ENCODE assay signal across 12 cellular contexts in the genomic region with DNA sequence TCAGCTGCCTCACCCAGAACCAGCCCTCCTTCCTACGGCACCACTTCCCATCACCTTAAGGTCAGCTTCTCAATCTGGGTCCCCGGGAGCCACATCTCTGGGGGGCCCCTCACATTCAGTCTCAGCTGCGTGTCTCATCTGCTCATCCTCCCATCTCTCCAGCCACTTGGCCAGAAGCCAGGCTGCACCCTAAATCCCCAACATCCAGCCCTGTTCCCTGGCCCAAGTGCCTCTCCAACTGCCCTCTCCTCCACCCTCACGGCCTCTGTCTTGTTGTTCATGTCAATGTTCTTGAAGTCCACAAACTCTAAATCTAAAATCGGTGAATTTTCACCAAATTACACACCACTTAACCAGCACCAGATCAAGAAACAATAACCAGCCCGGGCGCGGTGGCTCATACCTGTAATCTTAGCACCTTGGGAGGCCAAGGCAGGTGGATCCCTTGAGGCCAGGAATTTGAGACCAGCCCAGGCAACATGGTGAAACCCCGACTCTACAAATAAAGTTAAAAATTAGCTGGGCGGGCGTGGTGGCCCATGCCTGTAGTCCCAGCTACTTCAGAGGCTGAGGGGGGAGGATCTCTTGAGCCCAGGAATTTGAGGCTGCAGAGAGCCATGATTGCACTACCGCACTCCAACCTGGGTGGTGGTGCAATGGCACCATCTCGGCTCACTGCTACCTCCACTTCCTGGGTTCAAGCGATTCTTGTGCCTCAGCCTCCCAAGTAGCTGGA. TPM values are rescaled to one million over a fixed set of nuclear protein-coding genes. Genes with fewer than 3 reads are reported as not detected.
A peak's percentile ranks its signal among the peaks of the same experiment; 100 is the strongest.
DNase-seq lines count a peak whose midpoint lies in the region; ATAC-seq and TF ChIP-seq lines count a peak whose summit lies in the region.
"Had no signal": no experiment of that assay in that cellular context is flagged by ENCODE, and none has a peak within 500 bp of the region (broad histone marks: within the 10 kb centered on the region; RNA-seq: fewer than 3 reads in every experiment).

No MANE protein-coding gene starts in this region.

- H3K27me3 ChIP-seq in A673 (replicated peaks; ENCODE audit: insufficient read depth, low read depth, low read length, poor library complexity) = no peaks in the 10 kb centered on the region
- H3K27me3 ChIP-seq in RWPE2 (ENCODE audit: insufficient read depth, poor library complexity, severe bottlenecking) = no peaks in the 10 kb centered on the region
- no peaks in the 10 kb centered on the region for H3K27me3 ChIP-seq in right atrium auricular region
- H3K27me3 ChIP-seq in gastrocnemius medialis = no peaks in the 10 kb centered on the region
- H3K27me3 ChIP-seq: left lung, testis had no signal

- POLR2A ChIA-PET in A673 (lab: Charles Lee; ENCODE audit: low non-redundant PET) (no interaction called here), HEK293T (lab: Yijun Ruan, JAX) (interaction anchor here (2.1 kb wide), 1 partner anchor 38 kb away, joined by 6 read pairs; a partner anchor contains a TSS)

- DNase-seq in A673 (ENCODE audit: low spot score) (no peak), RWPE2 (ENCODE audit: low spot score) (no peak), right atrium auricular region (ENCODE audit: low spot score) (no peak), gastrocnemius medialis (no peak), HEK293T (ENCODE audit: extremely low spot score) (no peak), NCI-H2227 (lab: John Stamatoyannopoulos, UW; ENCODE audit: unreplicated experiment) (no peak)
- no peak for DNase-seq in stimulated activated CD4-positive, alpha-beta T cell treated with anti-CD3 and anti-CD28 coated beads, Interleukin-4, amount 100 ng/mL, for 4 hours
- no peak for DNase-seq in activated effector memory CD4-positive, alpha-beta T cell treated with Interleukin-2 at 50 U/mL for 16 hours
- DNase-seq: activated CD8-positive, alpha-beta T cell treated with anti-CD3 and anti-CD28 coated beads, Interleukin-2, amount 10 ng/mL, durations not matched to agents 7 days and 5 days; effector CD4-positive, alpha-beta T cell had no signal

- in situ Hi-C loops in gastrocnemius medialis (cut with MboI; ENCODE audit: low sequenced_read_pairs in 4 of 4) = no loop called here

- TF ChIP-seq POLR2A in gastrocnemius medialis (IDR thresholded peaks at IDR 0.05) = no peak

- H3K4me1 ChIP-seq in A673 (ENCODE audit: insufficient read depth, low read length, poor library complexity, severe bottlenecking) (peaks cover 35% of the 10 kb centered on the region), RWPE2 (ENCODE audit: insufficient read depth, poor library complexity, severe bottlenecking) (peaks cover 39% of the 10 kb centered on the region), right atrium auricular region (peaks cover 4 to 89% of the 10 kb centered on the region in 2 donors), gastrocnemius medialis (peaks cover 85 to 90% of the 10 kb centered on the region in 2 donors)

- H3K9me3 ChIP-seq in A673 (ENCODE audit: low read depth, low read length, poor library complexity, severe bottlenecking) = no peaks in the 10 kb centered on the region
- no peaks in the 10 kb centered on the region for H3K9me3 ChIP-seq in RWPE2 (ENCODE audit: severe bottlenecking)
- no peaks in the 10 kb centered on the region for H3K9me3 ChIP-seq in right atrium auricular region
- no peaks in the 10 kb centered on the region for H3K9me3 ChIP-seq in gastrocnemius medialis
- H3K9me3 ChIP-seq: left lung, testis had no signal

- TF ChIP-seq CTCF in A673 (conservative IDR thresholded peaks at IDR 0.05; ENCODE audit: low read depth, low read length) (no peak), RWPE2 (IDR thresholded peaks at IDR 0.05; ENCODE audit: poor library complexity, severe bottlenecking) (no peak), right atrium auricular region (IDR thresholded peaks at IDR 0.05) (no peak), gastrocnemius medialis (IDR thresholded peaks at IDR 0.05 in 4 of 5, conservative IDR thresholded peaks at IDR 0.05 in 1 of 5) (no peak)

- H3K36me3 ChIP-seq in A673 (ENCODE audit: insufficient read depth, low read length, poor library complexity, severe bottlenecking) = no peaks in the 10 kb centered on the region
- peaks cover 5% of the 10 kb centered on the region; the same call in 1 of the 2 replicates for H3K36me3 ChIP-seq in RWPE2 (ENCODE audit: low read depth)
- peaks cover 11% of the 10 kb centered on the region for H3K36me3 ChIP-seq in right atrium auricular region
- H3K36me3 ChIP-seq in gastrocnemius medialis = no peaks in the 10 kb centered on the region
- H3K36me3 ChIP-seq: left lung had no signal

- H3K4me3 ChIP-seq in A673 (ENCODE audit: low read depth, low read length, poor library complexity, severe bottlenecking) = no peak overlapping the region
- no peak overlapping the region for H3K4me3 ChIP-seq in RWPE2 (ENCODE audit: severe bottlenecking)
- no peak overlapping the region for H3K4me3 ChIP-seq in right atrium auricular region
- no peak overlapping the region for H3K4me3 ChIP-seq in gastrocnemius medialis
- H3K4me3 ChIP-seq: left lung, testis had no signal

- ATAC-seq in RWPE2 (ENCODE audit: low read depth) = no peak
- ATAC-seq in gastrocnemius medialis = no peak
- ATAC-seq: activated CD8-positive, alpha-beta T cell treated with anti-CD3 and anti-CD28 coated beads, Interleukin-2, amount 10 ng/mL, durations not matched to agents 7 days and 5 days had no signal

- CTCF ChIA-PET in A673 (lab: Charles Lee) (no interaction called here), HEK293T (lab: Yijun Ruan, JAX) (interaction anchor here (0.6 kb wide), 2 partner anchors 17 to 38 kb away, joined by 3 to 4 read pairs; no protein-coding TSS in a partner anchor)

- intact Hi-C loops in A673 (cut with micrococcal nuclease; ENCODE audit: unreplicated experiment) = no loop called here
- intact Hi-C loops in gastrocnemius medialis (cut with DNase I; ENCODE audit: low total_unique reads) = loop anchor here (2.0 to 5.0 kb wide), 2 partner anchors 40 to 170 kb away; a partner anchor contains a TSS

- peak overlapping the region; percentile 79 for H3K27ac ChIP-seq in A673 (ENCODE audit: low read depth, low read length, poor library complexity, severe bottlenecking)
- peak overlapping the region; percentile 89 for H3K27ac ChIP-seq in RWPE2 (ENCODE audit: poor library complexity, severe bottlenecking)
- H3K27ac ChIP-seq in right atrium auricular region = peak overlapping the region; percentile 95 to 98
- H3K27ac ChIP-seq in gastrocnemius medialis = peak overlapping the region; percentile 91 to 99 (median 97)

- BruUV-seq in A673 (replicated peaks; lab: Mats Ljungman, UMichigan) = no TSS peak

TF ChIP-seq in HEK293T, 16 proteins besides CTCF, POLR2A, EP300 and RAD21:
- TF ChIP-seq BHLHE40 (IDR thresholded peaks at IDR 0.05; ENCODE audit: borderline replicate concordance) (no peak), ELF4 (IDR thresholded peaks at IDR 0.05) (no peak), FOXM1 (IDR thresholded peaks at IDR 0.05; ENCODE audit: borderline replicate concordance) (no peak), SP1 (IDR thresholded peaks at IDR 0.05) (no peak), SUZ12 (IDR thresholded peaks at IDR 0.05) (no peak)

RNA-seq across cellular contexts. Expression of a gene that starts 33.7 kb away (rescaled TPM):
- 21.9 and 23.7 TPM in 2 replicates for total RNA-seq in A673 (2021)
- total RNA-seq in right atrium auricular region = 10 to 100 TPM; 40.8 to 78.6 TPM
- total RNA-seq in gastrocnemius medialis = 10 to 100 TPM in 2 of 4 donors, 1 to 10 TPM in 2; 5.8 to 13.3 (median 8.6) TPM

RNA-seq across cellular contexts. Expression of a gene that starts 37.7 kb away (rescaled TPM):
- total RNA-seq in A673 (2021) (172 and 176 TPM in 2 replicates), right atrium auricular region (100 to 1,000 TPM; 265 to 288 TPM), gastrocnemius medialis (100 to 1,000 TPM in 2 of 4 donors, 10 to 100 TPM in 2; 44.3 to 163 (median 105) TPM)

RNA-seq across cellular contexts. Expression of a gene that starts 46.5 kb away (rescaled TPM):
- total RNA-seq in A673 (2021) (1.2 and 1.9 TPM in 2 replicates), right atrium auricular region (not detected), gastrocnemius medialis (not detected)
